2 cellular contexts compared by ENCODE assay signal in genomic region chr1:34642679-34643078, GRCh38.
TF ChIP-seq lines count a peak whose summit lies in the region.

No MANE protein-coding gene starts in this region.

TF ChIP-seq in GM23338, 12 proteins besides CTCF, POLR2A, EP300 and RAD21 (continued from another document):
- TF ChIP-seq ZNF462 (CRISPR knock-in tag; IDR thresholded peaks at IDR 0.05) (no peak), REST (IDR thresholded peaks at IDR 0.05; ENCODE audit: unreplicated experiment) (no peak), NANOG (IDR thresholded peaks at IDR 0.05; ENCODE audit: borderline replicate concordance) (no peak), POLR2AphosphoS5 (IDR thresholded peaks at IDR 0.05; ENCODE audit: low read depth) (no peak), STAT1 (IDR thresholded peaks at IDR 0.05; ENCODE audit: unreplicated experiment) (no peak), ETS1 (IDR thresholded peaks at IDR 0.05) (no peak)

TF ChIP-seq in K562, 482 proteins besides CTCF, POLR2A, EP300 and RAD21 (continued from another document):
- TF ChIP-seq E2F4 (CRISPR knock-in tag; IDR thresholded peaks at IDR 0.05; ENCODE audit: low read depth) (no peak), SNRNP70 (optimal IDR thresholded peaks at IDR 0.05; ENCODE audit: low read depth, low read length) (no peak), CEBPB (tag; IDR thresholded peaks at IDR 0.05) (no peak), ZFX (CRISPR knock-in tag; IDR thresholded peaks at IDR 0.05) (no peak), MAFK (IDR thresholded peaks at IDR 0.05; ENCODE audit: low read length) (no peak), ILF3 (IDR thresholded peaks at IDR 0.05; ENCODE audit: borderline replicate concordance) (no peak)
